ENCODE assay signal across 17 cellular contexts in the genomic region with DNA sequence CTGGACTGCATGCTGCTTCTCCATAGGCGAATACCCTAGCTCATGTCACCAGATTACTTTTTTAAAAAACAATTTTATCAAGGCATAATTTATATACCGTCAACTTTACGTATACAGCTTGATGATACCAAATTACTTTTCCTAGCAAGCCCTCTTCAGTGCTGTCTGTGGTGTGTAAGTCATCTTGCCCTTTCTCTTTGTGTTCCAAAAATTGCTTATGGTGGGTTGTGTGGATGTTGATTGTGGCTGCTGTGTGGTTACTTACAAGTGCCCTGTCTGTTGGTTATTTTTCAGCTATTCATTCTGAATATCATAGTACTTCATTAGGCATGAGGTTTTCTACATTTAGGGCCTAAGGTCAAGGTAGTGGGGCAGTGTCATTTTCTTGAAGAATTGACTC. TPM values are rescaled to one million over a fixed set of nuclear protein-coding genes. Genes with fewer than 3 reads are reported as not detected.
DNase-seq lines count a peak whose midpoint lies in the region; ATAC-seq and TF ChIP-seq lines count a peak whose summit lies in the region.
"Had no signal": no experiment of that assay in that cellular context is flagged by ENCODE, and none has a peak within 500 bp of the region (broad histone marks: within the 10 kb centered on the region; RNA-seq: fewer than 3 reads in every experiment).

No MANE protein-coding gene starts in this region.

- H4K20me1 ChIP-seq in mammary epithelial cell (ENCODE audit: insufficient read depth, low read length) (peaks cover 10% of the 10 kb centered on the region), GM23338 (replicated peaks; ENCODE audit: insufficient read depth) (peaks cover 25% of the 10 kb centered on the region)

- H3K9me3 ChIP-seq in mammary epithelial cell (replicated peaks; ENCODE audit: insufficient read depth, low read length) (no peaks in the 10 kb centered on the region), spleen (no peaks in the 10 kb centered on the region), suprapubic skin (no peaks in the 10 kb centered on the region)
- H3K9me3 ChIP-seq: gastrocnemius medialis, SJCRH30 had no signal

- no peaks in the 10 kb centered on the region for H3K27me3 ChIP-seq in mammary epithelial cell (ENCODE audit: insufficient read depth, low read length)
- no peaks in the 10 kb centered on the region for H3K27me3 ChIP-seq in spleen (replicated peaks in 1 of 7)
- no peaks in the 10 kb centered on the region for H3K27me3 ChIP-seq in GM23338 (ENCODE audit: insufficient read depth)
- no peaks in the 10 kb centered on the region for H3K27me3 ChIP-seq in suprapubic skin
- H3K27me3 ChIP-seq: gastrocnemius medialis, SJCRH30 had no signal

- H3K4me3 ChIP-seq in mammary epithelial cell (replicated peaks in 1 of 3; ENCODE audit: insufficient read depth in 1 of 3, low read depth in 2 of 3, low read length in 3 of 3) (no peak overlapping the region), spleen (no peak overlapping the region), GM23338 (no peak overlapping the region), suprapubic skin (no peak overlapping the region)
- H3K4me3 ChIP-seq: gastrocnemius medialis, lung, SJCRH30 had no signal

- H3K27ac Mint-ChIP-seq in activated T-cell treated with anti-CD3 and anti-CD28 coated beads, Interleukin-2, amount 50 U/mL, for 24 hours: peak overlapping the region; percentile 63
- no peak overlapping the region for H3K27ac Mint-ChIP-seq in GM23338

- H3K36me3 ChIP-seq in mammary epithelial cell (ENCODE audit: insufficient read depth, low read length) (no peaks in the 10 kb centered on the region), spleen (no peaks in the 10 kb centered on the region), GM23338 (ENCODE audit: insufficient read depth) (no peaks in the 10 kb centered on the region), suprapubic skin (no peaks in the 10 kb centered on the region)
- H3K36me3 ChIP-seq: gastrocnemius medialis, SJCRH30 had no signal

- TF ChIP-seq CTCF in mammary epithelial cell (conservative IDR thresholded peaks at IDR 0.05 in 1 of 2, IDR thresholded peaks at IDR 0.05 in 1 of 2; ENCODE audit: extremely low read depth in 1 of 2, insufficient read depth in 1 of 2, low read depth in 1 of 2, low read length in 2 of 2) (no peak), spleen (IDR thresholded peaks at IDR 0.05 in 8 of 11, conservative IDR thresholded peaks at IDR 0.05 in 3 of 11) (no peak), GM23338 (conservative IDR thresholded peaks at IDR 0.05; ENCODE audit: low read depth in 2 of 2) (no peak), suprapubic skin (IDR thresholded peaks at IDR 0.05) (no peak)

- intact Hi-C loops in mammary epithelial cell (cut with micrococcal nuclease) (loop anchor here (2.0 kb wide), 1 partner anchor 13 kb away; a partner anchor contains a TSS), spleen (cut with DNase I; ENCODE audit: low total_unique reads) (no loop called here)

- BruUV-seq in mammary epithelial cell (replicated peaks; lab: Mats Ljungman, UMichigan): TSS peak; percentile 49

- CTCF ChIA-PET in mammary epithelial cell (lab: Charles Lee; ENCODE audit: low non-redundant PET): interaction anchor here (0.6 kb wide), 1 partner anchor 135 kb away, joined by 3 read pairs; no protein-coding TSS in a partner anchor

- H3K4me3 Mint-ChIP-seq in activated T-cell treated with anti-CD3 and anti-CD28 coated beads, Interleukin-2, amount 50 U/mL, for 24 hours: no peak overlapping the region
- no peak overlapping the region for H3K4me3 Mint-ChIP-seq in GM23338
- H3K4me3 Mint-ChIP-seq: nephron had no signal

- H3K4me2 ChIP-seq in mammary epithelial cell (ENCODE audit: insufficient read depth, low read depth, low read length): peak overlapping the region; percentile 53
- H3K4me2 ChIP-seq in GM23338: no peak overlapping the region

- no peaks in the 10 kb centered on the region for H3K9me3 Mint-ChIP-seq in activated T-cell treated with anti-CD3 and anti-CD28 coated beads, Interleukin-2, amount 50 U/mL, for 24 hours
- H3K9me3 Mint-ChIP-seq in GM23338: no peaks in the 10 kb centered on the region
- H3K9me3 Mint-ChIP-seq: nephron had no signal

- H3K9me2 ChIP-seq in GM23338 (ENCODE audit: insufficient read depth): no peaks in the 10 kb centered on the region

- in situ Hi-C loops in mammary epithelial cell (cut with MboI; ENCODE audit: low sequenced_read_pairs in 2 of 2): no loop called here

- H3K36me3 Mint-ChIP-seq in activated T-cell treated with anti-CD3 and anti-CD28 coated beads, Interleukin-2, amount 50 U/mL, for 24 hours (ENCODE audit: low read depth): no peaks in the 10 kb centered on the region
- no peaks in the 10 kb centered on the region for H3K36me3 Mint-ChIP-seq in GM23338 (ENCODE audit: low read depth)

- peaks cover 100% of the 10 kb centered on the region for H3K79me2 ChIP-seq in mammary epithelial cell (ENCODE audit: insufficient read depth, low read length)
- H3K79me2 ChIP-seq in GM23338 (replicated peaks; ENCODE audit: insufficient read depth): peaks cover 92% of the 10 kb centered on the region

- no peak for DNase-seq in activated T-cell treated with anti-CD3 and anti-CD28 coated beads, Interleukin-2, amount 50 U/mL, for 24 hours
- DNase-seq in activated T-cell treated with anti-CD3 and anti-CD28 coated beads for 4 hours (no peak), NCI-H2227 treated with DMSO at 0.1 percent for 48 hours (lab: John Stamatoyannopoulos, UW) (peak; percentile 8), mammary epithelial cell (no peak), spleen (no peak), GM23338 (ENCODE audit: low spot score) (no peak), suprapubic skin (ENCODE audit: low spot score in 2 of 2) (no peak), Kasumi-1 (lab: John Stamatoyannopoulos, UW) (no peak)
- DNase-seq: activated effector memory CD4-positive, alpha-beta T cell treated with anti-CD3 and anti-CD28 coated beads, Interleukin-2, amount 50 U/mL, for 16 hours; aorta; gastrocnemius medialis; KG1; NCI-H1417; NCI-H345; SJCRH30 had no signal

- dilution Hi-C loops in mammary epithelial cell (cut with HindIII; ENCODE audit: low sequenced_read_pairs): no loop called here

- H3K27ac ChIP-seq in mammary epithelial cell (ENCODE audit: insufficient read depth, low read depth, low read length) (peak overlapping the region; percentile 83), spleen (peak overlapping the region; percentile 4 to 81 (median 66)), GM23338 (ENCODE audit: low read depth) (no peak overlapping the region), suprapubic skin (no peak overlapping the region)
- H3K27ac ChIP-seq: SJCRH30 had no signal

- peaks cover 86% of the 10 kb centered on the region for H3K4me1 Mint-ChIP-seq in activated T-cell treated with anti-CD3 and anti-CD28 coated beads, Interleukin-2, amount 50 U/mL, for 24 hours (ENCODE audit: low read depth)
- peaks cover 65% of the 10 kb centered on the region for H3K4me1 Mint-ChIP-seq in GM23338

- H3K27me3 Mint-ChIP-seq in activated T-cell treated with anti-CD3 and anti-CD28 coated beads, Interleukin-2, amount 50 U/mL, for 24 hours: no peaks in the 10 kb centered on the region
- peaks cover 2% of the 10 kb centered on the region for H3K27me3 Mint-ChIP-seq in GM23338 (ENCODE audit: insufficient read depth, low read depth, poor library complexity)

- no peak for TF ChIP-seq POLR2A in spleen (IDR thresholded peaks at IDR 0.05)
- TF ChIP-seq POLR2A in suprapubic skin (IDR thresholded peaks at IDR 0.05): no peak

- H2AFZ ChIP-seq in mammary epithelial cell (ENCODE audit: low read depth, low read length): no peak overlapping the region
- no peak overlapping the region for H2AFZ ChIP-seq in GM23338

- ATAC-seq in GM23338: no peak
- ATAC-seq: gastrocnemius medialis had no signal

- WGBS in mammary epithelial cell (ENCODE audit: low coverage, missing lambda C conversion rate): 96% methylated on average over 3 of the region's 3 CpGs
- WGBS in spleen, 5 donors: 93 to 98% (median 96%) methylated on average over 3 of the region's 3 CpGs
- WGBS in suprapubic skin: 99% methylated on average over 3 of the region's 3 CpGs

- no peak overlapping the region for H3K9ac ChIP-seq in mammary epithelial cell (ENCODE audit: insufficient read depth, low read length)

- H3F3A ChIP-seq in GM23338 (replicated peaks; ENCODE audit: low read depth): no peaks in the 10 kb centered on the region

- H3K4me1 ChIP-seq in mammary epithelial cell (ENCODE audit: insufficient read depth, low read length) (peaks cover 61% of the 10 kb centered on the region), spleen (peaks cover 44 to 100% (median 94%) of the 10 kb centered on the region in 6 donors), GM23338 (ENCODE audit: insufficient read depth) (peaks cover 54% of the 10 kb centered on the region), suprapubic skin (peaks cover 74% of the 10 kb centered on the region)

- no peak for TF ChIP-seq EP300 in suprapubic skin (IDR thresholded peaks at IDR 0.05)

TF ChIP-seq in GM23338, 12 proteins besides CTCF, POLR2A, EP300 and RAD21:
- TF ChIP-seq, protein P1, sequence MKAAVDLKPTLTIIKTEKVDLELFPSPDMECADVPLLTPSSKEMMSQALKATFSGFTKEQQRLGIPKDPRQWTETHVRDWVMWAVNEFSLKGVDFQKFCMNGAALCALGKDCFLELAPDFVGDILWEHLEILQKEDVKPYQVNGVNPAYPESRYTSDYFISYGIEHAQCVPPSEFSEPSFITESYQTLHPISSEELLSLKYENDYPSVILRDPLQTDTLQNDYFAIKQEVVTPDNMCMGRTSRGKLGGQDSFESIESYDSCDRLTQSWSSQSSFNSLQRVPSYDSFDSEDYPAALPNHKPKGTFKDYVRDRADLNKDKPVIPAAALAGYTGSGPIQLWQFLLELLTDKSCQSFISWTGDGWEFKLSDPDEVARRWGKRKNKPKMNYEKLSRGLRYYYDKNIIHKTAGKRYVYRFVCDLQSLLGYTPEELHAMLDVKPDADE (IDR thresholded peaks at IDR 0.05): no peak
- TF ChIP-seq ZNF331 (CRISPR knock-in tag; IDR thresholded peaks at IDR 0.05; ENCODE audit: low read depth) (no peak), STAT1 (IDR thresholded peaks at IDR 0.05; ENCODE audit: unreplicated experiment) (no peak), ZNF114 (CRISPR knock-in tag; IDR thresholded peaks at IDR 0.05) (no peak), NANOG (IDR thresholded peaks at IDR 0.05; ENCODE audit: borderline replicate concordance) (no peak), CREB1 (CRISPR knock-in tag; IDR thresholded peaks at IDR 0.05; ENCODE audit: low read depth) (no peak), JUNB (IDR thresholded peaks at IDR 0.05; ENCODE audit: unreplicated experiment) (no peak)

RNA-seq across cellular contexts. Expression of a gene that starts 12.8 kb away (rescaled TPM):
- total RNA-seq in mammary epithelial cell (100 to 1,000 TPM in 1 of 2 donors, 10 to 100 TPM in 1; 50.3 to 124 TPM), spleen (10 to 100 TPM; 33.2 to 65.5 (median 55.5) TPM), suprapubic skin (10 to 100 TPM; 31.2 to 37.4 (median 36.7) TPM)
- polyA plus RNA-seq in mammary epithelial cell (22.2 TPM), spleen (10 to 100 TPM in 2 of 3 donors, 1 to 10 TPM in 1; 8.9 to 12.4 (median 10.7) TPM), GM23338 (2016; fragmentation: Nextera tagmentation; extraction: Ambion mirVana) (23.4 and 29.9 TPM in 2 replicates)
- polyA minus RNA-seq in mammary epithelial cell: 58.6 TPM
- 22.1 and 26.1 TPM in 2 replicates for total RNA-seq in GM23338 (2014; rRNA removed; shearing (Covaris generic))

Comparison
In these comparisons a context has a peak if more than half of its experiments do, and no peak if none do; other contexts are left out.
1. H3K27ac ChIP-seq: peak in mammary epithelial cell (single experiment) and spleen (8 of 8); none in GM23338 (single experiment) and suprapubic skin (single experiment).